In genomic region chr11:65586676-65587075, GRCh38 we compare ENCODE assay signal across 13 cellular contexts. TPM values are rescaled to one million over a fixed set of nuclear protein-coding genes. Genes with fewer than 3 reads are reported as not detected.
A peak's percentile ranks its signal among the peaks of the same experiment; 100 is the strongest.
DNase-seq lines count a peak whose midpoint lies in the region; ATAC-seq and TF ChIP-seq lines count a peak whose summit lies in the region.
"Had no signal": no experiment of that assay in that cellular context is flagged by ENCODE, and none has a peak within 500 bp of the region (broad histone marks: within the 10 kb centered on the region; RNA-seq: fewer than 3 reads in every experiment).

No MANE protein-coding gene starts in this region.

- DNase-seq in Right ventricle myocardium inferior (ENCODE audit: missing footprints): no peak
- no peak for DNase-seq in cardiac septum (ENCODE audit: low spot score)
- no peak for DNase-seq in adipocyte (ENCODE audit: low read depth)
- peak; percentile 46 for DNase-seq in iPS-NIHi7 (ENCODE audit: extremely low spot score)
- DNase-seq in uterus: no peak
- DNase-seq in hepatocyte (ENCODE audit: low spot score): no peak
- no peak for DNase-seq in NCI-H2107 (lab: John Stamatoyannopoulos, UW)
- DNase-seq: brain microvascular endothelial cell, small intestine, T-helper 9 cell had no signal

- H3K9me2 ChIP-seq in hepatocyte (replicated peaks; ENCODE audit: insufficient read depth): no peaks in the 10 kb centered on the region

- H3K79me2 ChIP-seq in hepatocyte: no peaks in the 10 kb centered on the region

- peaks cover 16% of the 10 kb centered on the region for H3K36me3 ChIP-seq in adipocyte (ENCODE audit: control insufficient read depth, insufficient read depth, low read length, severe bottlenecking)
- H3K36me3 ChIP-seq in uterus: no peaks in the 10 kb centered on the region
- H3K36me3 ChIP-seq in hepatocyte (replicated peaks; ENCODE audit: insufficient read depth, low read depth): no peaks in the 10 kb centered on the region

- no peaks in the 10 kb centered on the region for H3K9me3 ChIP-seq in adipocyte (ENCODE audit: control insufficient read depth, low read length)
- no peaks in the 10 kb centered on the region for H3K9me3 ChIP-seq in uterus
- no peaks in the 10 kb centered on the region for H3K9me3 ChIP-seq in hepatocyte (ENCODE audit: low read depth)
- H3K9me3 ChIP-seq: suprapubic skin had no signal

- no peak overlapping the region for H3K4me2 ChIP-seq in hepatocyte

- H3K4me3 ChIP-seq in adipocyte (ENCODE audit: low read length) (no peak overlapping the region), uterus (no peak overlapping the region), hepatocyte (no peak overlapping the region)
- H3K4me3 ChIP-seq: suprapubic skin had no signal

- peak; percentile 26 for ATAC-seq in Right ventricle myocardium inferior
- ATAC-seq in GM18873 (IDR thresholded peaks at IDR 0.05; ENCODE audit: low FRiP score, unreplicated experiment): no peak

- no peak overlapping the region for H2AFZ ChIP-seq in hepatocyte

- H4K20me1 ChIP-seq in hepatocyte (ENCODE audit: insufficient read depth, poor library complexity, severe bottlenecking): no peaks in the 10 kb centered on the region

- peak overlapping the region; percentile 75 for H3K9ac ChIP-seq in adipocyte (ENCODE audit: low read length)

- 60% methylated on average over 2 of the region's 2 CpGs for WGBS in hepatocyte (ENCODE audit: low lambda C conversion rate, missing lambda C conversion rate)

- H3K4me1 ChIP-seq in adipocyte (ENCODE audit: control insufficient read depth, insufficient read depth, low read length): peaks cover 19% of the 10 kb centered on the region
- peaks cover 0 to 6% of the 10 kb centered on the region in 2 donors for H3K4me1 ChIP-seq in uterus
- peaks cover under 1% of the 10 kb centered on the region for H3K4me1 ChIP-seq in hepatocyte (ENCODE audit: insufficient read depth)

- H3K27ac ChIP-seq in uterus (peak overlapping the region; percentile 35 to 43), hepatocyte (no peak overlapping the region)
- H3K27ac ChIP-seq: brain microvascular endothelial cell had no signal

- TF ChIP-seq CTCF in uterus (IDR thresholded peaks at IDR 0.05): no peak
- no peak for TF ChIP-seq CTCF in hepatocyte (IDR thresholded peaks at IDR 0.05; ENCODE audit: poor library complexity)

- no peak for TF ChIP-seq POLR2A in uterus (IDR thresholded peaks at IDR 0.05)

- no peaks in the 10 kb centered on the region for H3K27me3 ChIP-seq in adipocyte (replicated peaks; ENCODE audit: control insufficient read depth, insufficient read depth, low read length)
- no peaks in the 10 kb centered on the region for H3K27me3 ChIP-seq in uterus
- peaks cover 20% of the 10 kb centered on the region for H3K27me3 ChIP-seq in hepatocyte
- H3K27me3 ChIP-seq: brain microvascular endothelial cell, suprapubic skin had no signal

- intact Hi-C loops in Right ventricle myocardium inferior (cut with DNase I) (no loop called here), cardiac septum (cut with DNase I) (loop anchor here (5.0 kb wide), 1 partner anchor 44 kb away; no protein-coding TSS in a partner anchor), uterus (cut with DNase I; ENCODE audit: low total_unique reads) (loop anchor here (10.0 kb wide), 1 partner anchor 52 kb away; no protein-coding TSS in a partner anchor)

RNA-seq across cellular contexts. Expression of gene KCNK7, which starts 8.9 kb away (rescaled TPM):
- total RNA-seq in Right ventricle myocardium inferior (0.43 TPM), cardiac septum (1.5 TPM), uterus (1 to 10 TPM in 1 of 4 donors, under 1 TPM in 1, not detected in 2; 0.26 to 5.8 TPM), hepatocyte (not detected in 2 replicates)
- polyA plus RNA-seq in hepatocyte: 0.37 TPM in 1 of 2 replicates, not detected in the other
- total RNA-seq: MCF 10A had no signal

RNA-seq across cellular contexts. Expression of gene EHBP1L1, which starts 10.8 kb away (rescaled TPM):
- 61.0 TPM for total RNA-seq in Right ventricle myocardium inferior
- 174 TPM for total RNA-seq in cardiac septum
- total RNA-seq in uterus: 100 to 1,000 TPM in 1 of 4 donors, 10 to 100 TPM in 3; 44.2 to 159 (median 69.5) TPM
- 8.4 and 20.9 TPM in 2 replicates for total RNA-seq in hepatocyte
- 12.5 and 18.1 TPM in 2 replicates for polyA plus RNA-seq in hepatocyte

RNA-seq across cellular contexts. Expression of gene FAM89B, which starts 14.3 kb away (rescaled TPM):
- total RNA-seq in Right ventricle myocardium inferior (45.1 TPM), cardiac septum (47.4 TPM), uterus (10 to 100 TPM; 13.9 to 83.0 (median 40.8) TPM), hepatocyte (28.5 and 34.1 TPM in 2 replicates)
- 105 and 112 TPM in 2 replicates for polyA plus RNA-seq in hepatocyte

RNA-seq across cellular contexts. Expression of gene ZNRD2, which starts 16.4 kb away (rescaled TPM):
- total RNA-seq in Right ventricle myocardium inferior (23.3 TPM), cardiac septum (28.3 TPM), uterus (10 to 100 TPM; 12.3 to 42.6 (median 31.6) TPM), hepatocyte (20.5 and 20.8 TPM in 2 replicates)
- 52.4 and 57.3 TPM in 2 replicates for polyA plus RNA-seq in hepatocyte

RNA-seq across cellular contexts. Expression of gene MAP3K11, which starts 27.3 kb away (rescaled TPM):
- 40.0 TPM for total RNA-seq in Right ventricle myocardium inferior
- total RNA-seq in cardiac septum: 42.5 TPM
- total RNA-seq in uterus: 100 to 1,000 TPM in 1 of 4 donors, 10 to 100 TPM in 3; 22.1 to 139 (median 51.8) TPM
- total RNA-seq in hepatocyte: 39.3 and 40.5 TPM in 2 replicates
- 55.3 and 59.5 TPM in 2 replicates for polyA plus RNA-seq in hepatocyte
